11 cellular contexts compared by ENCODE assay signal in the genomic region with DNA sequence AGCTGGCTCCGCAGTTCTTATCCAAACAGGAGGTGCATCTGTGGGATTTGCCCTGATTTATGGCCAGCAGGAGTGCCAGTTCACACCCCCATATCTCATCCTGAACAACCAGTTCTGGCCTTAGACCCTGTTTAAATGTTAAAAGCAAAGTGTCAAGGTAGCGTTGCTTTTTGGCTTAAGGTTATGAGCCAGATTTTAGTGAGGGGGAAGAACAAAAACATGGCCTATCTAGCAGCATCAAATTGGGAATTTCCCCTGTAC.
DNase-seq lines count a peak whose midpoint lies in the region; ATAC-seq and TF ChIP-seq lines count a peak whose summit lies in the region.
"Had no signal": no experiment of that assay in that cellular context is flagged by ENCODE, and none has a peak within 500 bp of the region (broad histone marks: within the 10 kb centered on the region; RNA-seq: fewer than 3 reads in every experiment).

No MANE protein-coding gene starts in this region.

- peaks cover 0 to 9% (median 3%) of the 10 kb centered on the region in 11 experiments; a peak in 9 of 22 replicates for H3K27me3 ChIP-seq in BLaER1 treated with 17β-estradiol and CSF1 and Interleukin-3, amounts not matched to agents 10 nM and 100 nM
- peaks cover 9% of the 10 kb centered on the region for H3K27me3 ChIP-seq in IMR-90 (ENCODE audit: control insufficient read depth, insufficient read depth, low read length)
- H3K27me3 ChIP-seq in muscle layer of colon (ENCODE audit: control insufficient read depth in 1 of 2, insufficient read depth in 2 of 2, low read length in 2 of 2): no peaks in the 10 kb centered on the region
- no peaks in the 10 kb centered on the region for H3K27me3 ChIP-seq in sigmoid colon

- H3K36me3 ChIP-seq in BLaER1 treated with 17β-estradiol and CSF1 and Interleukin-3, amounts not matched to agents 10 nM and 100 nM: no peaks in the 10 kb centered on the region
- no peaks in the 10 kb centered on the region for H3K36me3 ChIP-seq in IMR-90 (ENCODE audit: control insufficient read depth, insufficient read depth, low read length)
- H3K36me3 ChIP-seq in muscle layer of colon (ENCODE audit: insufficient read depth, low read length): no peaks in the 10 kb centered on the region
- H3K36me3 ChIP-seq in sigmoid colon: no peaks in the 10 kb centered on the region

- no peak for TF ChIP-seq RAD21 in IMR-90 (IDR thresholded peaks at IDR 0.05; ENCODE audit: low read length)

- no peak for TF ChIP-seq CTCF in IMR-90 (conservative IDR thresholded peaks at IDR 0.05; ENCODE audit: low read depth, low read length)
- TF ChIP-seq CTCF in sigmoid colon (IDR thresholded peaks at IDR 0.05): no peak

- no peak overlapping the region for H2AK9ac ChIP-seq in IMR-90 (replicated peaks; ENCODE audit: low read depth, low read length, poor library complexity)

- ATAC-seq in IMR-90 (ENCODE audit: low read depth): no peak
- ATAC-seq: A549 had no signal

- H2BK20ac ChIP-seq in IMR-90 (ENCODE audit: low read depth, low read length): no peak overlapping the region

- H3K4me3 ChIP-seq in BLaER1 treated with 17β-estradiol and CSF1 and Interleukin-3, amounts not matched to agents 10 nM and 100 nM: no peak overlapping the region
- H3K4me3 ChIP-seq in IMR-90 (ENCODE audit: insufficient read depth, low read depth, low read length) (no peak overlapping the region), muscle layer of colon (ENCODE audit: low read depth in 1 of 2, low read length in 2 of 2) (no peak overlapping the region), sigmoid colon (no peak overlapping the region)
- H3K4me3 ChIP-seq: A549 had no signal

- H2BK120ac ChIP-seq in IMR-90 (ENCODE audit: low read depth, low read length): peak overlapping the region; percentile 36; the same call in 1 of the 2 replicates

- no peak overlapping the region for H4K8ac ChIP-seq in IMR-90 (ENCODE audit: low read depth in 2 of 2, low read length in 2 of 2)

- WGBS in IMR-90 (ENCODE audit: extremely low coverage in 2 of 2, insufficient read length in 1 of 2), 2 experiments: 80% methylated on average over 1 of the region's 2 CpGs; no CpG with 5 or more reads in 1 of the 2 experiments
- WGBS in sigmoid colon, 2 donors: 10 to 25% methylated on average over 2 of the region's 2 CpGs

- H3K79me1 ChIP-seq in IMR-90 (ENCODE audit: low read depth in 1 of 2, low read length in 2 of 2): no peaks in the 10 kb centered on the region

- H3K9ac ChIP-seq in BLaER1 treated with 17β-estradiol and CSF1 and Interleukin-3, amounts not matched to agents 10 nM and 100 nM: no peak overlapping the region
- H3K9ac ChIP-seq in IMR-90 (ENCODE audit: low read depth, low read length) (no peak overlapping the region), muscle layer of colon (ENCODE audit: low read length) (no peak overlapping the region)

- no peaks in the 10 kb centered on the region for H4K20me1 ChIP-seq in BLaER1 treated with 17β-estradiol and CSF1 and Interleukin-3, amounts not matched to agents 10 nM and 100 nM
- no peaks in the 10 kb centered on the region for H4K20me1 ChIP-seq in IMR-90 (ENCODE audit: insufficient read depth, low read length)

- H3K4me2 ChIP-seq in BLaER1 treated with 17β-estradiol and CSF1 and Interleukin-3, amounts not matched to agents 10 nM and 100 nM: peak overlapping the region in 8 of 11 experiments; percentile 15 to 56 (median 43); a peak in 6 of 22 replicates
- no peak overlapping the region for H3K4me2 ChIP-seq in IMR-90 (ENCODE audit: low read depth, low read length)
- H3K4me2 ChIP-seq: A549 had no signal

- no peak overlapping the region for H3K27ac ChIP-seq in BLaER1 treated with 17β-estradiol and CSF1 and Interleukin-3, amounts not matched to agents 10 nM and 100 nM
- H3K27ac ChIP-seq in IMR-90 (ENCODE audit: insufficient read depth, low read length) (no peak overlapping the region), muscle layer of colon (ENCODE audit: low read depth, low read length) (peak overlapping the region; percentile 42), sigmoid colon (peak overlapping the region in 2 of 4 donors; percentile 0 to 33)
- H3K27ac ChIP-seq: A549 had no signal

- dilution Hi-C loops in IMR-90 (cut with HindIII; ENCODE audit: low sequenced_read_pairs, unreplicated experiment): no loop called here

- H3K9me1 ChIP-seq in IMR-90 (ENCODE audit: insufficient read depth, low read length): peaks cover 9% of the 10 kb centered on the region; the same call in 1 of the 2 replicates

- BruUV-seq in IMR-90 (replicated peaks; lab: Mats Ljungman, UMichigan): no TSS peak

- CTCF ChIA-PET in IMR-90 (lab: Yijun Ruan, JAX): interaction anchor here (0.8 kb wide), 1 partner anchor 46 kb away, joined by 3 read pairs; no protein-coding TSS in a partner anchor

- H2AK5ac ChIP-seq in IMR-90 (ENCODE audit: low read depth, low read length): no peak overlapping the region

- no peaks in the 10 kb centered on the region for H3K9me3 ChIP-seq in BLaER1 treated with 17β-estradiol and CSF1 and Interleukin-3, amounts not matched to agents 10 nM and 100 nM (replicated peaks in 1 of 11)
- H3K9me3 ChIP-seq in IMR-90 (ENCODE audit: control insufficient read depth, insufficient read depth, low read length) (no peaks in the 10 kb centered on the region), muscle layer of colon (ENCODE audit: low read length) (no peaks in the 10 kb centered on the region), sigmoid colon (no peaks in the 10 kb centered on the region)
- H3K9me3 ChIP-seq: A549 had no signal

- TF ChIP-seq EP300 in sigmoid colon (IDR thresholded peaks at IDR 0.05): no peak

- H2BK5ac ChIP-seq in IMR-90 (ENCODE audit: low read depth, low read length, poor library complexity, severe bottlenecking): no peak overlapping the region

- no peak overlapping the region for H3K56ac ChIP-seq in IMR-90 (ENCODE audit: extremely low read depth, insufficient read depth, low read length)

- no peak overlapping the region for H4K5ac ChIP-seq in IMR-90 (ENCODE audit: low read depth, low read length)

- POLR2A ChIA-PET in IMR-90 (lab: Charles Lee; ENCODE audit: unreplicated experiment): no interaction called here

- in situ Hi-C loops in IMR-90 (cut with MboI; ENCODE audit: low sequenced_read_pairs): no loop called here

- no peak for DNase-seq in IMR-90
- peak; percentile 40 for DNase-seq in sigmoid colon
- no peak for DNase-seq in AML-193 (lab: John Stamatoyannopoulos, UW)
- DNase-seq in SKM-1 (lab: John Stamatoyannopoulos, UW; ENCODE audit: unreplicated experiment): no peak
- no peak for DNase-seq in posterior cingulate gyrus
- DNase-seq: DMS53, GF-D8, HCEC 1CT had no signal

- intact Hi-C loops in IMR-90 (cut with micrococcal nuclease): no loop called here
- intact Hi-C loops in sigmoid colon (cut with DNase I): no loop called here
- intact Hi-C loops in posterior cingulate gyrus (cut with DNase I): no loop called here

- no peak overlapping the region for H4K91ac ChIP-seq in IMR-90 (ENCODE audit: insufficient read depth, low read depth, low read length)

- no peak overlapping the region; the same call in 1 of the 2 replicates for H3K18ac ChIP-seq in IMR-90 (ENCODE audit: low read depth, low read length)

- TF ChIP-seq POLR2A in IMR-90 (IDR thresholded peaks at IDR 0.05; ENCODE audit: low read depth, low read length): no peak
- no peak for TF ChIP-seq POLR2A in sigmoid colon (IDR thresholded peaks at IDR 0.05)

- H2AFZ ChIP-seq in IMR-90 (replicated peaks; ENCODE audit: low read length, poor library complexity): peak overlapping the region; percentile 28

- peaks cover 0 to 16% (median 12%) of the 10 kb centered on the region in 10 experiments; a peak in 16 of 20 replicates for H3K4me1 ChIP-seq in BLaER1 treated with 17β-estradiol and CSF1 and Interleukin-3, amounts not matched to agents 10 nM and 100 nM
- H3K4me1 ChIP-seq in IMR-90 (ENCODE audit: control insufficient read depth, insufficient read depth, low read length) (peaks cover 5% of the 10 kb centered on the region; the same call in 1 of the 2 replicates), muscle layer of colon (ENCODE audit: insufficient read depth, low read length) (no peaks in the 10 kb centered on the region), sigmoid colon (peaks cover 0 to 14% (median 4%) of the 10 kb centered on the region in 4 donors)
- H3K4me1 ChIP-seq: A549 had no signal

- peak overlapping the region; percentile 23; the same call in 1 of the 3 replicates for H2BK15ac ChIP-seq in IMR-90 (ENCODE audit: low read depth, low read length)

- 0 out of 2 replicates have a peak overlapping the region, but pooled peaks have one; percentile 24 for H3K4ac ChIP-seq in IMR-90 (ENCODE audit: low read depth, low read length)

- no peak overlapping the region for H3K14ac ChIP-seq in IMR-90 (replicated peaks; ENCODE audit: low read depth, low read length)

- no peak overlapping the region for H3K23ac ChIP-seq in IMR-90 (ENCODE audit: low read depth, low read length)

TF ChIP-seq in IMR-90, 13 proteins besides CTCF, POLR2A, EP300 and RAD21:
- TF ChIP-seq RFX5 (IDR thresholded peaks at IDR 0.05; ENCODE audit: low read depth, low read length): no peak
- TF ChIP-seq BHLHE40 (IDR thresholded peaks at IDR 0.05; ENCODE audit: low read depth, low read length): no peak
- TF ChIP-seq RCOR1 (IDR thresholded peaks at IDR 0.05; ENCODE audit: insufficient replicate concordance, low read length): no peak
- no peak for TF ChIP-seq MXI1 (IDR thresholded peaks at IDR 0.05; ENCODE audit: borderline replicate concordance, low read depth, low read length)
- TF ChIP-seq, protein P1, sequence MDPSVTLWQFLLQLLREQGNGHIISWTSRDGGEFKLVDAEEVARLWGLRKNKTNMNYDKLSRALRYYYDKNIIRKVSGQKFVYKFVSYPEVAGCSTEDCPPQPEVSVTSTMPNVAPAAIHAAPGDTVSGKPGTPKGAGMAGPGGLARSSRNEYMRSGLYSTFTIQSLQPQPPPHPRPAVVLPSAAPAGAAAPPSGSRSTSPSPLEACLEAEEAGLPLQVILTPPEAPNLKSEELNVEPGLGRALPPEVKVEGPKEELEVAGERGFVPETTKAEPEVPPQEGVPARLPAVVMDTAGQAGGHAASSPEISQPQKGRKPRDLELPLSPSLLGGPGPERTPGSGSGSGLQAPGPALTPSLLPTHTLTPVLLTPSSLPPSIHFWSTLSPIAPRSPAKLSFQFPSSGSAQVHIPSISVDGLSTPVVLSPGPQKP (IDR thresholded peaks at IDR 0.05; ENCODE audit: borderline replicate concordance, low read depth, low read length): no peak
- TF ChIP-seq MAFK (IDR thresholded peaks at IDR 0.05; ENCODE audit: low read depth, low read length): no peak
- TF ChIP-seq, protein P2, sequence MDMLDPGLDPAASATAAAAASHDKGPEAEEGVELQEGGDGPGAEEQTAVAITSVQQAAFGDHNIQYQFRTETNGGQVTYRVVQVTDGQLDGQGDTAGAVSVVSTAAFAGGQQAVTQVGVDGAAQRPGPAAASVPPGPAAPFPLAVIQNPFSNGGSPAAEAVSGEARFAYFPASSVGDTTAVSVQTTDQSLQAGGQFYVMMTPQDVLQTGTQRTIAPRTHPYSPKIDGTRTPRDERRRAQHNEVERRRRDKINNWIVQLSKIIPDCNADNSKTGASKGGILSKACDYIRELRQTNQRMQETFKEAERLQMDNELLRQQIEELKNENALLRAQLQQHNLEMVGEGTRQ (IDR thresholded peaks at IDR 0.05; ENCODE audit: low read depth, low read length): no peak
